In genomic region chr5:178247481-178248456, GRCh38 we compare ENCODE assay signal across 20 cellular contexts. TPM values are rescaled to one million over a fixed set of nuclear protein-coding genes. Genes with fewer than 3 reads are reported as not detected.
DNase-seq lines count a peak whose midpoint lies in the region; ATAC-seq and TF ChIP-seq lines count a peak whose summit lies in the region.
"Had no signal": no experiment of that assay in that cellular context is flagged by ENCODE, and none has a peak within 500 bp of the region (broad histone marks: within the 10 kb centered on the region; RNA-seq: fewer than 3 reads in every experiment).

No MANE protein-coding gene starts in this region.

- H3K4me3 ChIP-seq in CD8-positive, alpha-beta T cell (ENCODE audit: low read depth, low read length) = no peak overlapping the region
- no peak overlapping the region for H3K4me3 ChIP-seq in endodermal cell (ENCODE audit: low read length)
- H3K4me3 ChIP-seq: esophagus squamous epithelium, sigmoid colon, SJSA1, tibial artery had no signal

- DNase-seq in NCI-H146 (lab: John Stamatoyannopoulos, UW) = peak; percentile 3
- DNase-seq in NCI-H146 treated with DMSO at 0.1 percent for 48 hours (lab: John Stamatoyannopoulos, UW; ENCODE audit: unreplicated experiment) = no peak
- DNase-seq in CD8-positive, alpha-beta T cell = peak in 4 of 7 experiments; percentile 25 to 67 (median 54)
- DNase-seq in NCI-H69 (lab: John Stamatoyannopoulos, UW) = peak; percentile 10
- no peak for DNase-seq in endodermal cell
- no peak for DNase-seq in Right ventricle myocardium superior
- DNase-seq: 8988T; activated naive CD4-positive, alpha-beta T cell treated with Interleukin-2 at 50 U/mL for 16 hours; CD4-positive, alpha-beta memory T cell; esophagus squamous epithelium; GF-D8; head of caudate nucleus; nucleus accumbens; sigmoid colon; stimulated activated CD4-positive, alpha-beta T cell treated with anti-CD3 and anti-CD28 coated beads, Interleukin-4, amount 100 ng/mL, for 1 hour; tibial artery had no signal

- H3K9me3 ChIP-seq in CD8-positive, alpha-beta T cell (ENCODE audit: low read length) = no peaks in the 10 kb centered on the region
- H3K9me3 ChIP-seq in endodermal cell (ENCODE audit: control insufficient read depth, low read length) = no peaks in the 10 kb centered on the region
- H3K9me3 ChIP-seq: esophagus squamous epithelium, sigmoid colon, tibial artery had no signal

- no peaks in the 10 kb centered on the region for H3K36me3 Mint-ChIP-seq in CD8-positive, alpha-beta T cell
- no peaks in the 10 kb centered on the region for H3K36me3 Mint-ChIP-seq in endodermal cell (ENCODE audit: low read depth)
- H3K36me3 Mint-ChIP-seq: IgD-negative memory B cell had no signal

- no peaks in the 10 kb centered on the region for H3K9me3 Mint-ChIP-seq in CD8-positive, alpha-beta T cell
- H3K9me3 Mint-ChIP-seq in endodermal cell = no peaks in the 10 kb centered on the region
- H3K9me3 Mint-ChIP-seq: IgD-negative memory B cell had no signal

- H3K4me1 ChIP-seq in CD8-positive, alpha-beta T cell (ENCODE audit: insufficient read depth, low read length) = peaks cover 51% of the 10 kb centered on the region
- H3K4me1 ChIP-seq in endodermal cell (ENCODE audit: control insufficient read depth, insufficient read depth, low read length) = no peaks in the 10 kb centered on the region
- H3K4me1 ChIP-seq: sigmoid colon, SJSA1, tibial artery had no signal

- no peaks in the 10 kb centered on the region for H3K27me3 Mint-ChIP-seq in CD8-positive, alpha-beta T cell (ENCODE audit: low read depth)
- peaks cover 4% of the 10 kb centered on the region for H3K27me3 Mint-ChIP-seq in endodermal cell (ENCODE audit: insufficient read depth)
- H3K27me3 Mint-ChIP-seq: IgD-negative memory B cell had no signal

- no peak overlapping the region for H3K4me3 Mint-ChIP-seq in CD8-positive, alpha-beta T cell
- no peak overlapping the region for H3K4me3 Mint-ChIP-seq in endodermal cell
- H3K4me3 Mint-ChIP-seq: CD4-positive, alpha-beta memory T cell had no signal

- H3K27me3 ChIP-seq in CD8-positive, alpha-beta T cell (ENCODE audit: insufficient read depth, low read length) = no peaks in the 10 kb centered on the region
- no peaks in the 10 kb centered on the region for H3K27me3 ChIP-seq in endodermal cell (ENCODE audit: control insufficient read depth, insufficient read depth, low read length, poor library complexity, severe bottlenecking)
- H3K27me3 ChIP-seq: sigmoid colon, SJSA1 had no signal

- H3K9ac ChIP-seq in endodermal cell (ENCODE audit: extremely low read depth, low read length, poor library complexity, severe bottlenecking) = no peak overlapping the region

- TF ChIP-seq CTCF in CD8-positive, alpha-beta T cell (IDR thresholded peaks at IDR 0.05) = no peak
- peak; percentile 45 for TF ChIP-seq CTCF in endodermal cell (conservative IDR thresholded peaks at IDR 0.05)

- peak; percentile 65 for ATAC-seq in CD8-positive, alpha-beta T cell
- ATAC-seq in HG03196 (IDR thresholded peaks at IDR 0.05; ENCODE audit: unreplicated experiment) = no peak
- ATAC-seq in HG02852 (IDR thresholded peaks at IDR 0.05; ENCODE audit: unreplicated experiment) = no peak
- no peak for ATAC-seq in Right ventricle myocardium superior (ENCODE audit: poor library complexity)

- H3K36me3 ChIP-seq in CD8-positive, alpha-beta T cell (ENCODE audit: insufficient read depth, low read length) = no peaks in the 10 kb centered on the region
- H3K36me3 ChIP-seq in endodermal cell (ENCODE audit: control insufficient read depth, insufficient read depth, low read length) = no peaks in the 10 kb centered on the region
- H3K36me3 ChIP-seq: esophagus squamous epithelium, sigmoid colon, SJSA1, tibial artery had no signal

- H3K4me1 Mint-ChIP-seq in CD8-positive, alpha-beta T cell (ENCODE audit: low read depth) = peaks cover 44% of the 10 kb centered on the region
- H3K4me1 Mint-ChIP-seq in endodermal cell = peaks cover 5% of the 10 kb centered on the region

- intact Hi-C loops in CD8-positive, alpha-beta T cell (cut with DNase I, micrococcal nuclease) = loop anchor here in 1 of 2 experiments (2.0 kb wide), 1 partner anchor 13 kb away; no protein-coding TSS in a partner anchor
- intact Hi-C loops in Right ventricle myocardium superior (cut with DNase I) = no loop called here

- no peak overlapping the region for H3K27ac Mint-ChIP-seq in CD8-positive, alpha-beta T cell
- H3K27ac Mint-ChIP-seq in endodermal cell = no peak overlapping the region
- H3K27ac Mint-ChIP-seq: IgD-negative memory B cell had no signal

- WGBS in endodermal cell (ENCODE audit: insufficient coverage in 1 of 2, insufficient read length in 1 of 2), 2 experiments = 86 to 90% methylated on average over 10 to 24 of the region's 24 CpGs

- no peak overlapping the region for H3K27ac ChIP-seq in CD8-positive, alpha-beta T cell (ENCODE audit: low read depth, low read length)
- H3K27ac ChIP-seq in endodermal cell (ENCODE audit: low read depth, low read length) = no peak overlapping the region
- H3K27ac ChIP-seq: esophagus squamous epithelium, sigmoid colon, SJSA1, tibial artery had no signal

- CTCF ChIA-PET in CD8-positive, alpha-beta T cell (lab: Charles Lee) = interaction anchor here (4.3 kb wide), 1 partner anchor 12 kb away, joined by 30 read pairs; no protein-coding TSS in a partner anchor

- POLR2A ChIA-PET in CD8-positive, alpha-beta T cell (lab: Charles Lee) = no interaction called here

RNA-seq across cellular contexts. Expression of gene PHYKPL, which starts 15.2 kb away (rescaled TPM):
- total RNA-seq in CD8-positive, alpha-beta T cell = 10 to 100 TPM; 82.8 to 90.3 TPM
- total RNA-seq in endodermal cell (10 to 100 TPM; 59.9 to 82.5 TPM), Right ventricle myocardium superior (34.4 TPM)
- polyA plus RNA-seq in endodermal cell (2013, experiment 1 of 2) = 40.5 TPM
- polyA plus RNA-seq in endodermal cell (2013, experiment 2 of 2) = 37.3 TPM

RNA-seq across cellular contexts. Expression of gene HNRNPAB, which starts 43.4 kb away (rescaled TPM):
- total RNA-seq in CD8-positive, alpha-beta T cell = 10 to 100 TPM; 67.3 to 76.2 TPM
- total RNA-seq in endodermal cell (100 to 1,000 TPM; 343 to 353 TPM), Right ventricle myocardium superior (83.4 TPM)
- 268 TPM for polyA plus RNA-seq in endodermal cell (2013, experiment 1 of 2)
- polyA plus RNA-seq in endodermal cell (2013, experiment 2 of 2) = 254 TPM

Comparison
In these comparisons a context has a peak if more than half of its experiments do, and no peak if none do; other contexts are left out.
1. DNase-seq: peak in NCI-H146 (single experiment), CD8-positive, alpha-beta T cell (4 of 7) and NCI-H69 (single experiment); none in NCI-H146 treated with DMSO at 0.1 percent for 48 hours (single experiment), endodermal cell (single experiment) and Right ventricle myocardium superior (single experiment).